ENCODE assay signal across 20 cellular contexts in the genomic region with DNA sequence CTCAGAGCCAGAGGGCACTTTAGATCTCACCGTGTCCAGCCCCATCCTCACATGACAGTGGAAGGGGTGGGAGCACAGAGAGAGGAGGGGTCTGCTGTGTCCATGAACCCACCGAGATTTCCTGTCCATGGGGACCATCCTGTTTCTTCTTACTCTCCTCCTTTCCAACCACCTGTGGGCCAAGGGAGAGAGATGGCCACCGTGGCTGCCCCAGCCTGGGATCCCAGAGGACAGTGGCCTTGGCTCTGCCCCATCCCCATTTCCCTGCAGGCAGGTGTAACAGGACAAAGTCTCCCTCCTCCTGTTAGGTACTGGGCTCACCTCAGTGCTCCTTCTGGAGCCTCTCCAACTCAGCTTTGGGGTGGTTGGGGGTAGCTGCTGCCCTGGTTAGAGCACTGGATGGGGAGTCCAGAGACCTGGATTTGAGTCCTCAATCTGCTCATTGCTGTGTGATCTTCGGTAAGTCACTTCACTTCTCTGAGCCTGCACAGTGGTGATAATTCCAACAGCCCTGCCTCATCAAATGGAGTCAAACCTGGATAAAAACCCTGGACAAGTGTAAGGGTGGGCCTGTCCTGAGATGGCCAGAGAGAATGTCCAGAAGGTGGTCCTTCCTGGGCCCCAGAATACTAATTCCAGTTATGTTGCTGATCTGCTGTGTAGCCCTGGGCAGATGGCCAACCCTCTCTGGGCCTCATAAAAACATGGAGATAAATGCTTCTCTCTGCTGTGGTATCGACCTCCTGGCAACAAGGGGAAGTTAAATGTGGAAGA.
"Had no signal": no experiment of that assay in that cellular context is flagged by ENCODE, and none has a peak within 500 bp of the region (broad histone marks: within the 10 kb centered on the region; RNA-seq: fewer than 3 reads in every experiment).

No MANE protein-coding gene starts in this region.

- H3K36me3 ChIP-seq: esophagus squamous epithelium, gastrocnemius medialis, stomach, suprapubic skin, transverse colon, uterus had no signal

- H3K9me3 ChIP-seq: esophagus squamous epithelium, gastrocnemius medialis, mucosa of descending colon, stomach, suprapubic skin, transverse colon, uterus had no signal

- H3K4me3 ChIP-seq: coronary artery, esophagus squamous epithelium, gastrocnemius medialis, mucosa of descending colon, stomach, suprapubic skin, transverse colon, uterus had no signal

- FAIRE-seq: bronchial epithelial cell, islet of Langerhans had no signal

- DNase-seq: activated CD4-positive, alpha-beta T cell treated with anti-CD3 and anti-CD28 coated beads for 1 hour; activated CD4-positive, alpha-beta T cell treated with anti-CD3 and anti-CD28 coated beads, Interleukin-2, amount 50 U/mL, for 1 hour; activated CD8-positive, alpha-beta T cell treated with anti-CD3 and anti-CD28 coated beads, Interleukin-2, amount 10 ng/mL, durations not matched to agents 7 days and 5 days; amygdala; cerebellar nuclear complex; esophagus squamous epithelium; gastrocnemius medialis; left colon; mesenchymal stem cell; mucosa of descending colon; naive B cell; nucleus accumbens; stimulated activated CD4-positive, alpha-beta T cell treated with anti-CD3 and anti-CD28 coated beads, Interleukin-12 subunit alpha, Interleukin-12 subunit beta, amount 100 ng/mL, for 4 hours; stomach; uterus had no signal

- H3K27ac ChIP-seq: coronary artery, esophagus squamous epithelium, gastrocnemius medialis, stomach, suprapubic skin, transverse colon, uterus had no signal

- H3K4me1 ChIP-seq: suprapubic skin, uterus had no signal

- H3K27me3 ChIP-seq: gastrocnemius medialis, stomach, transverse colon, uterus had no signal

- ATAC-seq: activated CD8-positive, alpha-beta T cell treated with anti-CD3 and anti-CD28 coated beads, Interleukin-2, amount 10 ng/mL, durations not matched to agents 7 days and 5 days; gastrocnemius medialis had no signal
